ENCODE assay signal across 11 cellular contexts in genomic region chr17:17698869-17699351, GRCh38. TPM values are rescaled to one million over a fixed set of nuclear protein-coding genes. Genes with fewer than 3 reads are reported as not detected.
A peak's percentile ranks its signal among the peaks of the same experiment; 100 is the strongest.
DNase-seq lines count a peak whose midpoint lies in the region; ATAC-seq, FAIRE-seq and TF ChIP-seq lines count a peak whose summit lies in the region.
"Had no signal": no experiment of that assay in that cellular context is flagged by ENCODE, and none has a peak within 500 bp of the region (broad histone marks: within the 10 kb centered on the region; RNA-seq: fewer than 3 reads in every experiment).

No MANE protein-coding gene starts in this region.

- POLR2A ChIA-PET in A549 (lab: Yijun Ruan, JAX): no interaction called here
- POLR2A ChIA-PET in naive thymus-derived CD4-positive, alpha-beta T cell (lab: Charles Lee): interaction anchor here (1.3 kb wide), 1 partner anchor 52 kb away, joined by 4 read pairs; no protein-coding TSS in a partner anchor

- DNase-seq in A549 (ENCODE audit: low read depth in 1 of 2, low spot score in 1 of 2) (no peak), chondrocyte (ENCODE audit: low spot score) (no peak), neural crest cell (ENCODE audit: low read depth, low spot score) (no peak), GM19240 (ENCODE audit: insufficient read length, low spot score) (no peak)
- no peak for DNase-seq in naive thymus-derived CD4-positive, alpha-beta T cell
- no peak for DNase-seq in activated CD4-positive, alpha-beta T cell treated with anti-CD3 and anti-CD28 coated beads, Interleukin-2, amount 50 U/mL, for 1 hour
- DNase-seq: activated naive CD8-positive, alpha-beta T cell treated with anti-CD3 and anti-CD28 coated beads, Interleukin-2, amount 10 ng/mL, durations not matched to agents 7 days and 5 days; COR-L47; NCI-H2081 treated with DMSO at 0.1 percent for 48 hours had no signal

- no peak overlapping the region for H3K4me3 Mint-ChIP-seq in chondrocyte (ENCODE audit: unreplicated experiment)
- H3K4me3 Mint-ChIP-seq in neural crest cell: peak overlapping the region; percentile 71
- peak overlapping the region in 1 of 10 donors; percentile 47 for H3K4me3 Mint-ChIP-seq in naive thymus-derived CD4-positive, alpha-beta T cell
- H3K4me3 Mint-ChIP-seq: activated naive CD8-positive, alpha-beta T cell treated with anti-CD3 and anti-CD28 coated beads, Interleukin-2, amount 10 ng/mL, durations not matched to agents 7 days and 5 days had no signal

- H3K27ac Mint-ChIP-seq in chondrocyte (ENCODE audit: unreplicated experiment) (peak overlapping the region; percentile 87), neural crest cell (ENCODE audit: unreplicated experiment) (no peak overlapping the region)
- H3K27ac Mint-ChIP-seq in naive thymus-derived CD4-positive, alpha-beta T cell: peak overlapping the region in 2 of 9 donors; percentile 16 to 76
- H3K27ac Mint-ChIP-seq: activated naive CD8-positive, alpha-beta T cell treated with anti-CD3 and anti-CD28 coated beads, Interleukin-2, amount 10 ng/mL, durations not matched to agents 7 days and 5 days had no signal

- CTCF ChIA-PET in A549 (lab: Yijun Ruan, JAX): interaction anchor here (0.6 to 11.1 kb wide), 3 partner anchors 17 to 220 kb away, joined by 3 to 112 read pairs (median 5); partner anchors contain the start of gene RAI1
- CTCF ChIA-PET in naive thymus-derived CD4-positive, alpha-beta T cell (lab: Charles Lee): no interaction called here

- H3K9me3 ChIP-seq in A549 (no peaks in the 10 kb centered on the region), HUES6 (ENCODE audit: control insufficient read depth, insufficient read depth, low read depth, low read length) (no peaks in the 10 kb centered on the region)
- no peaks in the 10 kb centered on the region for H3K9me3 ChIP-seq in naive thymus-derived CD4-positive, alpha-beta T cell (ENCODE audit: control insufficient read depth in 2 of 3, low read length in 3 of 3)

- WGBS in A549 (ENCODE audit: missing lambda C conversion rate): 64% methylated on average over 8 of the region's 8 CpGs

- peaks cover 71% of the 10 kb centered on the region for H3K4me1 ChIP-seq in A549
- H3K4me1 ChIP-seq in HUES6 (ENCODE audit: control insufficient read depth, insufficient read depth, low read length): peaks cover 66% of the 10 kb centered on the region
- H3K4me1 ChIP-seq in naive thymus-derived CD4-positive, alpha-beta T cell (ENCODE audit: control insufficient read depth in 2 of 2, insufficient read depth in 2 of 2, low read length in 2 of 2): peaks cover 13 to 15% of the 10 kb centered on the region in 2 donors

- H3K36me3 ChIP-seq in HUES6 (ENCODE audit: control insufficient read depth, insufficient read depth, low read length): no peaks in the 10 kb centered on the region
- H3K36me3 ChIP-seq in naive thymus-derived CD4-positive, alpha-beta T cell (ENCODE audit: control insufficient read depth in 2 of 3, insufficient read depth in 3 of 3, low read length in 3 of 3): peaks cover 0 to 3% (median 0%) of the 10 kb centered on the region in 3 experiments

- no peak for TF ChIP-seq RAD21 in A549 (conservative IDR thresholded peaks at IDR 0.05 in 1 of 2, IDR thresholded peaks at IDR 0.05 in 1 of 2)

- H3K4me2 ChIP-seq in A549: peak overlapping the region; percentile 33

- no peak for TF ChIP-seq POLR2A in A549 (IDR thresholded peaks at IDR 0.05; ENCODE audit: low read length)

- H3K4me3 ChIP-seq in A549: no peak overlapping the region
- H3K4me3 ChIP-seq in HUES6 (ENCODE audit: low read depth, low read length): no peak overlapping the region
- no peak overlapping the region for H3K4me3 ChIP-seq in naive thymus-derived CD4-positive, alpha-beta T cell (ENCODE audit: low read length)

- H3K36me3 Mint-ChIP-seq in chondrocyte (ENCODE audit: low read depth): no peaks in the 10 kb centered on the region
- no peaks in the 10 kb centered on the region for H3K36me3 Mint-ChIP-seq in neural crest cell (ENCODE audit: low read depth)
- no peaks in the 10 kb centered on the region for H3K36me3 Mint-ChIP-seq in naive thymus-derived CD4-positive, alpha-beta T cell

- H3K9me3 Mint-ChIP-seq in chondrocyte (ENCODE audit: low read depth) (no peaks in the 10 kb centered on the region), neural crest cell (no peaks in the 10 kb centered on the region)
- H3K9me3 Mint-ChIP-seq in naive thymus-derived CD4-positive, alpha-beta T cell: peaks cover 0 to 5% (median 0%) of the 10 kb centered on the region in 11 donors
- H3K9me3 Mint-ChIP-seq: activated naive CD8-positive, alpha-beta T cell treated with anti-CD3 and anti-CD28 coated beads, Interleukin-2, amount 10 ng/mL, durations not matched to agents 7 days and 5 days had no signal

- intact Hi-C loops in naive thymus-derived CD4-positive, alpha-beta T cell (cut with micrococcal nuclease): no loop called here

- peak overlapping the region in 1 of 2 experiments; percentile 70; a peak in 3 of 6 replicates for H3K27ac ChIP-seq in A549
- H3K27ac ChIP-seq in HUES6 (ENCODE audit: low read depth, low read length): no peak overlapping the region
- no peak overlapping the region for H3K27ac ChIP-seq in naive thymus-derived CD4-positive, alpha-beta T cell (ENCODE audit: low read depth, low read length)

- H3K4me1 Mint-ChIP-seq in chondrocyte (ENCODE audit: low read depth): peaks cover 74% of the 10 kb centered on the region
- H3K4me1 Mint-ChIP-seq in neural crest cell: peaks cover 78% of the 10 kb centered on the region
- peaks cover 21 to 61% (median 33%) of the 10 kb centered on the region in 7 donors for H3K4me1 Mint-ChIP-seq in naive thymus-derived CD4-positive, alpha-beta T cell

- H3K27me3 Mint-ChIP-seq in chondrocyte (ENCODE audit: low read depth) (no peaks in the 10 kb centered on the region), neural crest cell (ENCODE audit: low read depth) (peaks cover 8% of the 10 kb centered on the region)
- no peaks in the 10 kb centered on the region for H3K27me3 Mint-ChIP-seq in naive thymus-derived CD4-positive, alpha-beta T cell
- H3K27me3 Mint-ChIP-seq: activated naive CD8-positive, alpha-beta T cell treated with anti-CD3 and anti-CD28 coated beads, Interleukin-2, amount 10 ng/mL, durations not matched to agents 7 days and 5 days had no signal

- no peak for TF ChIP-seq CTCF in A549 (IDR thresholded peaks at IDR 0.05)
- TF ChIP-seq CTCF in chondrocyte (IDR thresholded peaks at IDR 0.05): no peak
- no peak for TF ChIP-seq CTCF in neural crest cell (conservative IDR thresholded peaks at IDR 0.05)

- no peak for FAIRE-seq in A549 (lab: Jason Lieb, UNC)

- H3K27me3 ChIP-seq in HUES6 (ENCODE audit: control insufficient read depth, insufficient read depth, low read length): peaks cover 94% of the 10 kb centered on the region
- H3K27me3 ChIP-seq in naive thymus-derived CD4-positive, alpha-beta T cell (ENCODE audit: control insufficient read depth in 2 of 2, insufficient read depth in 2 of 2, low read length in 2 of 2): no peaks in the 10 kb centered on the region

- no peak for TF ChIP-seq EP300 in A549 (IDR thresholded peaks at IDR 0.05)

- peak overlapping the region; percentile 11 for H3K9ac ChIP-seq in HUES6 (ENCODE audit: low read length)

- ATAC-seq in A549 (no peak), GM19455 (IDR thresholded peaks at IDR 0.05; ENCODE audit: unreplicated experiment) (no peak)
- no peak for ATAC-seq in naive thymus-derived CD4-positive, alpha-beta T cell

TF ChIP-seq in A549, 52 proteins besides CTCF, POLR2A, EP300 and RAD21 (continues in another document):
- TF ChIP-seq USF2 (IDR thresholded peaks at IDR 0.05): no peak
- TF ChIP-seq HOXB5 (CRISPR knock-in tag; IDR thresholded peaks at IDR 0.05): peak; percentile 41; the same call in 1 of the 2 replicates
- no peak for TF ChIP-seq ELK1 (IDR thresholded peaks at IDR 0.05; ENCODE audit: low read depth, low read length)
- TF ChIP-seq NPAS2 (CRISPR knock-in tag; IDR thresholded peaks at IDR 0.05; ENCODE audit: borderline replicate concordance): no peak
- TF ChIP-seq ZFP36 (IDR thresholded peaks at IDR 0.05; ENCODE audit: borderline replicate concordance, partially characterized antibody): peak; percentile 61
- no peak for TF ChIP-seq ATOH8 (CRISPR knock-in tag; IDR thresholded peaks at IDR 0.05; ENCODE audit: low read depth)
- no peak for TF ChIP-seq MAX (IDR thresholded peaks at IDR 0.05)

RNA-seq across cellular contexts. Expression of gene RAI1, which starts 17.7 kb away (rescaled TPM):
- polyA plus RNA-seq in A549 (2011; rRNA removed) (3.5 and 7.1 TPM in 2 replicates), A549 (2017; fragmentation: RNase III; extraction: RNeasy Plus Mini Kit Qiagen cat#74134 plus additional on column Dnase treatment) (18.9 to 23.8 TPM (median 23.3 TPM) in 3 replicates)
- 7.1 and 11.2 TPM in 2 replicates for polyA plus RNA-seq in A549 (2012; cell fraction: cytosol; rRNA removed)
- 27.6 and 28.1 TPM in 2 replicates for polyA plus RNA-seq in A549 (2012; cell fraction: nucleus; rRNA removed)
- polyA minus RNA-seq in A549 (2011; rRNA and poly(A)+ RNA removed): 5.7 and 9.7 TPM in 2 replicates
- total RNA-seq in chondrocyte (24.0 to 28.7 TPM (median 28.6 TPM) in 3 replicates), neural crest cell (53.6 and 54.0 TPM in 2 replicates)
- total RNA-seq in naive thymus-derived CD4-positive, alpha-beta T cell: 10 to 100 TPM; 20.1 to 46.2 (median 23.6) TPM
- polyA plus RNA-seq in naive thymus-derived CD4-positive, alpha-beta T cell: 1 to 10 TPM; 2.0 to 4.0 TPM
